2 cellular contexts compared by ENCODE assay signal in the genomic region with DNA sequence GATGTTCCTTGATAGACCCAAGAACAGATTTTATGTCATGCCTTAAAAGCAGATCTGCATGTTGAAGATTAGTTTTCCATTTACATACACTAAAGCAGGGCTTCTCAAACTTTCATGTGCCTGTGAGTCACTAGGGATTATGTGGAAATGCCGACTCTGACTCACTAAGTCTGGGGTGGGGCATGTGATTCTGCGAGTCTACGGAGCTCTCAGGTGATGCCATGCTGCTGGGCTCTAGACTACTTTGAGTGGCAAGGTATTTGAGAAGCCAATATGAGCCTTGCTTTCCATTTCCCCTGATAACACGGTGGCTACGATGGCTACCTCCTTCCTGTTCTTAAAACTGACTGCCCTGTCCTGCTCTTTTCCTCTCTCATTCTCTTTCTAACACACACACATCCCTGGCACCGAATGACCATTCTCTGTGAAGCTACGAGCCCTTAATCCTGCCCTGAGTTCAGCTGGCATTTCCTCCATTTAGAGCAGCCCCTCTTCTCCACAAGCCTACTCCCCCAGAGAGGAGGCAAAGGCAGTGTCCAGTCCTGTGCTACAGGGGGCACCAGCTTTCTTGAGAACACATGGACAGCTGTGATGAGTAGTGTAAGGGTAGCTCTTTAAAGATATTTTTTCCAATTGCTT.
TF ChIP-seq lines count a peak whose summit lies in the region.

No MANE protein-coding gene starts in this region.

TF ChIP-seq in A549, 52 proteins besides CTCF, POLR2A, EP300 and RAD21 (continued from another document):
- TF ChIP-seq GATA3 (IDR thresholded peaks at IDR 0.05; ENCODE audit: borderline replicate concordance) (0 out of 2 replicates have a peak, but pooled peaks have one; percentile 12), FOSL2 (IDR thresholded peaks at IDR 0.05) (peak; percentile 97), FOSL2 (CRISPR knock-in tag; IDR thresholded peaks at IDR 0.05) (peak; percentile 99)

TF ChIP-seq in HEK293, 187 proteins besides CTCF, POLR2A, EP300 and RAD21 (continued from another document):
- 0 out of 2 replicates have a peak, but pooled peaks have one; percentile 23 for TF ChIP-seq ZNF366 (tag by site-specific recombination; conservative IDR thresholded peaks at IDR 0.05)
- TF ChIP-seq, protein P1, sequence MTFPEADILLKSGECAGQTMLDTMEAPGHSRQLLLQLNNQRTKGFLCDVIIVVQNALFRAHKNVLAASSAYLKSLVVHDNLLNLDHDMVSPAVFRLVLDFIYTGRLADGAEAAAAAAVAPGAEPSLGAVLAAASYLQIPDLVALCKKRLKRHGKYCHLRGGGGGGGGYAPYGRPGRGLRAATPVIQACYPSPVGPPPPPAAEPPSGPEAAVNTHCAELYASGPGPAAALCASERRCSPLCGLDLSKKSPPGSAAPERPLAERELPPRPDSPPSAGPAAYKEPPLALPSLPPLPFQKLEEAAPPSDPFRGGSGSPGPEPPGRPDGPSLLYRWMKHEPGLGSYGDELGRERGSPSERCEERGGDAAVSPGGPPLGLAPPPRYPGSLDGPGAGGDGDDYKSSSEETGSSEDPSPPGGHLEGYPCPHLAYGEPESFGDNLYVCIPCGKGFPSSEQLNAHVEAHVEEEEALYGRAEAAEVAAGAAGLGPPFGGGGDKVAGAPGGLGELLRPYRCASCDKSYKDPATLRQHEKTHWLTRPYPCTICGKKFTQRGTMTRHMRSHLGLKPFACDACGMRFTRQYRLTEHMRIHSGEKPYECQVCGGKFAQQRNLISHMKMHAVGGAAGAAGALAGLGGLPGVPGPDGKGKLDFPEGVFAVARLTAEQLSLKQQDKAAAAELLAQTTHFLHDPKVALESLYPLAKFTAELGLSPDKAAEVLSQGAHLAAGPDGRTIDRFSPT (tag by site-specific recombination; IDR thresholded peaks at IDR 0.05), result 0 out of 2 replicates have a peak, but pooled peaks have one; percentile 32
